17 cellular contexts compared by ENCODE assay signal in the genomic region with DNA sequence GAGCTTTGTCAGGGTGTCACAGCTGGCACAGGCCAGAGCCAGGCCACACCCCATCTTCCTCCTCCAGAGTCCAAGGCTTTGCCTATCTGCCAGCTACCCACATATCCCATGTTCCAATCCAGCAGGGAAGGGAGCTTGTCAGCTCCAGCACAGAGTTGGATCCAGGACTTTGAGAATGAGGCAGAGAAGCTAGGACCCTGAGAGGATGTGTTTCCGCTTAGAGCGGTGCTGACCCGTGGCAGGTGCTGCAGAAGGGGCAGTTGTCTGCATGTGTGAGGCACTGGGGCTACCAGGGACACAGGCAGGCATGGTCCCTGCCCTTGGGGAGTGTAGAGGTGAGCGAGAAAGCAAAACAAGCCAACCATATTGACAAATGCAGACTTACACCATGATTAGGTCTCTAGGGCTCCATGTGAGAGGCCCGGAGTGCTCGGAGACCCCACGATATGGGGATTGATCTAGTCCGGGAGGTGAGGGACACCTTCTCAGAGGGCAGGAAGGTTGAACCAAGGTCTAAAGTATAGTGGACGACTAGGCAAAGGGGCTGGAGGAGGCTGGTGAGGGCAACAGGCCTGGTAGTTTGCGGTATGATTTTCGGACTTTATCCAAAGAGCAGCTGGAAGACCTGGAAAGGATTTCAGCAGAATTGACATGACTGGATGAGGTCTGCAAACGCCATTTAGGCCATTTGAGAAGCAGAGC.
"Had no signal": no experiment of that assay in that cellular context is flagged by ENCODE, and none has a peak within 500 bp of the region (broad histone marks: within the 10 kb centered on the region; RNA-seq: fewer than 3 reads in every experiment).

No MANE protein-coding gene starts in this region.

- H3K4me3 ChIP-seq: colonic mucosa, left lung, sigmoid colon, smooth muscle cell, upper lobe of left lung had no signal

- DNase-seq: activated T-cell treated with anti-CD3 and anti-CD28 coated beads, Interleukin-2, amount 50 U/mL, for 1 hour; colonic mucosa; kidney; occipital lobe; sigmoid colon; stimulated activated CD4-positive, alpha-beta T cell treated with anti-CD3 and anti-CD28 coated beads, Interleukin-4, amount 100 ng/mL, for 1 hour; stimulated activated naive CD8-positive, alpha-beta T cell treated with anti-CD3 and anti-CD28 coated beads, Interleukin-15, Interleukin-2, amounts not matched to agents 100 U/mL and 50 U/mL, for 24 hours; T1000; upper lobe of left lung had no signal

- H3K27ac ChIP-seq: colonic mucosa, left lung, sigmoid colon, upper lobe of left lung had no signal

- H3K4me1 Mint-ChIP-seq: activated T-helper 17 cell treated with anti-CD3 and anti-CD28 coated beads, Interleukin-2, amount 50 U/mL, for 72 hours; central memory CD8-positive, alpha-beta T cell; WTC11 had no signal

- H3K9me3 ChIP-seq: colonic mucosa had no signal

- H3K36me3 ChIP-seq: colonic mucosa, left lung, sigmoid colon, upper lobe of left lung had no signal

- H3K27ac Mint-ChIP-seq: activated naive CD4-positive, alpha-beta T cell treated with anti-CD3 and anti-CD28 coated beads, Interleukin-2, amount 50 U/mL, for 72 hours; activated T-helper 17 cell treated with anti-CD3 and anti-CD28 coated beads, Interleukin-2, amount 50 U/mL, for 72 hours; T-helper 1 cell treated with Interleukin-12 subunit alpha and Interleukin-12 subunit beta and Interleukin-4 antibody, amounts not matched to agents 30 μg/mL and 1 μg/mL, for 36 hours; WTC11 had no signal

- H3K4me1 ChIP-seq: colonic mucosa, left lung, upper lobe of left lung had no signal

- H3K9me3 Mint-ChIP-seq: activated T-helper 17 cell treated with anti-CD3 and anti-CD28 coated beads, Interleukin-2, amount 50 U/mL, for 72 hours had no signal

- H3K27me3 ChIP-seq: colonic mucosa, left lung, sigmoid colon, upper lobe of left lung had no signal

- H3K4me3 Mint-ChIP-seq: activated T-helper 17 cell treated with anti-CD3 and anti-CD28 coated beads, Interleukin-2, amount 50 U/mL, for 72 hours; central memory CD8-positive, alpha-beta T cell; nephron; T-helper 1 cell treated with Interleukin-12 subunit alpha and Interleukin-12 subunit beta and Interleukin-4 antibody, amounts not matched to agents 30 μg/mL and 1 μg/mL, for 36 hours; WTC11 had no signal

- ATAC-seq: activated T-helper 17 cell treated with anti-CD3 and anti-CD28 coated beads, Interleukin-2, amount 50 U/mL, for 72 hours; left lung; WTC11 had no signal
